In the genomic region with DNA sequence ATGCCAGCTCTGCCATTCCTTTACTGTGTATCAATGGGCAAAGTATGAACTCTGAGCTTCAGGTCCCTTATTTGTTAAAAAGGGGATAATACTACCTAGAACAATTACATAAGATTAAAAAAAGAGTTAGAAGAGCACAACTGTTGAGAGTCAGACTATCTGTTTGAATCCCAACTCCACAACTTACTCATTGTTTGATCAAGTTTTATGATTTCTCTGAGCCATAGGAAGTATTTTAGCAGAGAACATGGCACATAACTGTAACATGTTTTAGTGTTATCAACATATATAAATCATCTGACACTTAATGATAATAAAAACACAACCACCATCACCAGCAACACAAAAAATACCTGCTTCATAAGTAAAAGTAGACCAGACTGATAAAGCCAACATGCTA, we compare ENCODE assay signal across 1 cellular context.
TF ChIP-seq lines count a peak whose summit lies in the region.

No MANE protein-coding gene starts in this region.

TF ChIP-seq in WTC11, 78 proteins besides CTCF, POLR2A, EP300 and RAD21 (continued from another document):
- TF ChIP-seq, protein P1, sequence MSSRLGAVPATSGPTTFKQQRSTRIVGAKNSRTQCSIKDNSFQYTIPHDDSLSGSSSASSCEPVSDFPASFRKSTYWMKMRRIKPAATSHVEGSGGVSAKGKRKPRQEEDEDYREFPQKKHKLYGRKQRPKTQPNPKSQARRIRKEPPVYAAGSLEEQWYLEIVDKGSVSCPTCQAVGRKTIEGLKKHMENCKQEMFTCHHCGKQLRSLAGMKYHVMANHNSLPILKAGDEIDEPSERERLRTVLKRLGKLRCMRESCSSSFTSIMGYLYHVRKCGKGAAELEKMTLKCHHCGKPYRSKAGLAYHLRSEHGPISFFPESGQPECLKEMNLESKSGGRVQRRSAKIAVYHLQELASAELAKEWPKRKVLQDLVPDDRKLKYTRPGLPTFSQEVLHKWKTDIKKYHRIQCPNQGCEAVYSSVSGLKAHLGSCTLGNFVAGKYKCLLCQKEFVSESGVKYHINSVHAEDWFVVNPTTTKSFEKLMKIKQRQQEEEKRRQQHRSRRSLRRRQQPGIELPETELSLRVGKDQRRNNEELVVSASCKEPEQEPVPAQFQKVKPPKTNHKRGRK (CRISPR knock-in tag; IDR thresholded peaks at IDR 0.05; ENCODE audit: borderline replicate concordance): no peak
- no peak for TF ChIP-seq JUN (CRISPR knock-in tag; IDR thresholded peaks at IDR 0.05)
- TF ChIP-seq ELF4 (CRISPR knock-in tag; IDR thresholded peaks at IDR 0.05; ENCODE audit: low read depth): no peak
- no peak for TF ChIP-seq GRHL2 (CRISPR knock-in tag; IDR thresholded peaks at IDR 0.05; ENCODE audit: insufficient replicate concordance, severe bottlenecking)
- TF ChIP-seq, protein P2, sequence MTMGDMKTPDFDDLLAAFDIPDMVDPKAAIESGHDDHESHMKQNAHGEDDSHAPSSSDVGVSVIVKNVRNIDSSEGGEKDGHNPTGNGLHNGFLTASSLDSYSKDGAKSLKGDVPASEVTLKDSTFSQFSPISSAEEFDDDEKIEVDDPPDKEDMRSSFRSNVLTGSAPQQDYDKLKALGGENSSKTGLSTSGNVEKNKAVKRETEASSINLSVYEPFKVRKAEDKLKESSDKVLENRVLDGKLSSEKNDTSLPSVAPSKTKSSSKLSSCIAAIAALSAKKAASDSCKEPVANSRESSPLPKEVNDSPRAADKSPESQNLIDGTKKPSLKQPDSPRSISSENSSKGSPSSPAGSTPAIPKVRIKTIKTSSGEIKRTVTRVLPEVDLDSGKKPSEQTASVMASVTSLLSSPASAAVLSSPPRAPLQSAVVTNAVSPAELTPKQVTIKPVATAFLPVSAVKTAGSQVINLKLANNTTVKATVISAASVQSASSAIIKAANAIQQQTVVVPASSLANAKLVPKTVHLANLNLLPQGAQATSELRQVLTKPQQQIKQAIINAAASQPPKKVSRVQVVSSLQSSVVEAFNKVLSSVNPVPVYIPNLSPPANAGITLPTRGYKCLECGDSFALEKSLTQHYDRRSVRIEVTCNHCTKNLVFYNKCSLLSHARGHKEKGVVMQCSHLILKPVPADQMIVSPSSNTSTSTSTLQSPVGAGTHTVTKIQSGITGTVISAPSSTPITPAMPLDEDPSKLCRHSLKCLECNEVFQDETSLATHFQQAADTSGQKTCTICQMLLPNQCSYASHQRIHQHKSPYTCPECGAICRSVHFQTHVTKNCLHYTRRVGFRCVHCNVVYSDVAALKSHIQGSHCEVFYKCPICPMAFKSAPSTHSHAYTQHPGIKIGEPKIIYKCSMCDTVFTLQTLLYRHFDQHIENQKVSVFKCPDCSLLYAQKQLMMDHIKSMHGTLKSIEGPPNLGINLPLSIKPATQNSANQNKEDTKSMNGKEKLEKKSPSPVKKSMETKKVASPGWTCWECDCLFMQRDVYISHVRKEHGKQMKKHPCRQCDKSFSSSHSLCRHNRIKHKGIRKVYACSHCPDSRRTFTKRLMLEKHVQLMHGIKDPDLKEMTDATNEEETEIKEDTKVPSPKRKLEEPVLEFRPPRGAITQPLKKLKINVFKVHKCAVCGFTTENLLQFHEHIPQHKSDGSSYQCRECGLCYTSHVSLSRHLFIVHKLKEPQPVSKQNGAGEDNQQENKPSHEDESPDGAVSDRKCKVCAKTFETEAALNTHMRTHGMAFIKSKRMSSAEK (CRISPR knock-in tag; IDR thresholded peaks at IDR 0.05; ENCODE audit: borderline replicate concordance): no peak
- TF ChIP-seq FOXP1 (CRISPR knock-in tag; IDR thresholded peaks at IDR 0.05; ENCODE audit: borderline replicate concordance): no peak
- no peak for TF ChIP-seq FOXK1 (CRISPR knock-in tag; IDR thresholded peaks at IDR 0.05)
- TF ChIP-seq, protein P3, sequence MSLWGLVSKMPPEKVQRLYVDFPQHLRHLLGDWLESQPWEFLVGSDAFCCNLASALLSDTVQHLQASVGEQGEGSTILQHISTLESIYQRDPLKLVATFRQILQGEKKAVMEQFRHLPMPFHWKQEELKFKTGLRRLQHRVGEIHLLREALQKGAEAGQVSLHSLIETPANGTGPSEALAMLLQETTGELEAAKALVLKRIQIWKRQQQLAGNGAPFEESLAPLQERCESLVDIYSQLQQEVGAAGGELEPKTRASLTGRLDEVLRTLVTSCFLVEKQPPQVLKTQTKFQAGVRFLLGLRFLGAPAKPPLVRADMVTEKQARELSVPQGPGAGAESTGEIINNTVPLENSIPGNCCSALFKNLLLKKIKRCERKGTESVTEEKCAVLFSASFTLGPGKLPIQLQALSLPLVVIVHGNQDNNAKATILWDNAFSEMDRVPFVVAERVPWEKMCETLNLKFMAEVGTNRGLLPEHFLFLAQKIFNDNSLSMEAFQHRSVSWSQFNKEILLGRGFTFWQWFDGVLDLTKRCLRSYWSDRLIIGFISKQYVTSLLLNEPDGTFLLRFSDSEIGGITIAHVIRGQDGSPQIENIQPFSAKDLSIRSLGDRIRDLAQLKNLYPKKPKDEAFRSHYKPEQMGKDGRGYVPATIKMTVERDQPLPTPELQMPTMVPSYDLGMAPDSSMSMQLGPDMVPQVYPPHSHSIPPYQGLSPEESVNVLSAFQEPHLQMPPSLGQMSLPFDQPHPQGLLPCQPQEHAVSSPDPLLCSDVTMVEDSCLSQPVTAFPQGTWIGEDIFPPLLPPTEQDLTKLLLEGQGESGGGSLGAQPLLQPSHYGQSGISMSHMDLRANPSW (CRISPR knock-in tag; conservative IDR thresholded peaks at IDR 0.05; ENCODE audit: low read depth): no peak
- TF ChIP-seq, protein P4, sequence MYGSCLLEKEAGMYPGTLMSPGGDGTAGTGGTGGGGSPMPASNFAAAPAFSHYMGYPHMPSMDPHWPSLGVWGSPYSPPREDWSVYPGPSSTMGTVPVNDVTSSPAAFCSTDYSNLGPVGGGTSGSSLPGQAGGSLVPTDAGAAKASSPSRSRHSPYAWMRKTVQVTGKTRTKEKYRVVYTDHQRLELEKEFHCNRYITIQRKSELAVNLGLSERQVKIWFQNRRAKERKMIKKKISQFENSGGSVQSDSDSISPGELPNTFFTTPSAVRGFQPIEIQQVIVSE (CRISPR knock-in tag; IDR thresholded peaks at IDR 0.05; ENCODE audit: borderline replicate concordance): no peak
- no peak for TF ChIP-seq ATF1 (CRISPR knock-in tag; IDR thresholded peaks at IDR 0.05)
- TF ChIP-seq OVOL2 (CRISPR knock-in tag; IDR thresholded peaks at IDR 0.05; ENCODE audit: borderline replicate concordance): no peak
- TF ChIP-seq, protein P5, sequence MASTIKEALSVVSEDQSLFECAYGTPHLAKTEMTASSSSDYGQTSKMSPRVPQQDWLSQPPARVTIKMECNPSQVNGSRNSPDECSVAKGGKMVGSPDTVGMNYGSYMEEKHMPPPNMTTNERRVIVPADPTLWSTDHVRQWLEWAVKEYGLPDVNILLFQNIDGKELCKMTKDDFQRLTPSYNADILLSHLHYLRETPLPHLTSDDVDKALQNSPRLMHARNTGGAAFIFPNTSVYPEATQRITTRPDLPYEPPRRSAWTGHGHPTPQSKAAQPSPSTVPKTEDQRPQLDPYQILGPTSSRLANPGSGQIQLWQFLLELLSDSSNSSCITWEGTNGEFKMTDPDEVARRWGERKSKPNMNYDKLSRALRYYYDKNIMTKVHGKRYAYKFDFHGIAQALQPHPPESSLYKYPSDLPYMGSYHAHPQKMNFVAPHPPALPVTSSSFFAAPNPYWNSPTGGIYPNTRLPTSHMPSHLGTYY (CRISPR knock-in tag; IDR thresholded peaks at IDR 0.05): no peak
- TF ChIP-seq ZNF232 (CRISPR knock-in tag; IDR thresholded peaks at IDR 0.05): no peak
- TF ChIP-seq SMAD4 (CRISPR knock-in tag; IDR thresholded peaks at IDR 0.05): no peak
